ENCODE assay signal across 21 cellular contexts in genomic region chrX:68648960-68649359, GRCh38. TPM values are rescaled to one million over a fixed set of nuclear protein-coding genes. Genes with fewer than 3 reads are reported as not detected.
DNase-seq lines count a peak whose midpoint lies in the region; ATAC-seq, FAIRE-seq and TF ChIP-seq lines count a peak whose summit lies in the region.
"Had no signal": no experiment of that assay in that cellular context is flagged by ENCODE, and none has a peak within 500 bp of the region (broad histone marks: within the 10 kb centered on the region; RNA-seq: fewer than 3 reads in every experiment).

No MANE protein-coding gene starts in this region.

- H3K4me1 Mint-ChIP-seq in MCF 10A (ENCODE audit: insufficient read depth, unreplicated experiment) (peaks cover 6% of the 10 kb centered on the region), astrocyte (ENCODE audit: low read depth, unreplicated experiment) (peaks cover 7% of the 10 kb centered on the region), type B pancreatic cell (ENCODE audit: unreplicated experiment) (peaks cover 6% of the 10 kb centered on the region)
- H3K4me1 Mint-ChIP-seq: CD4-positive, CD25-positive, alpha-beta regulatory T cell; stimulated activated memory B cell treated with anti-CD40 and anti-IgM and Interleukin-4, amounts not matched to agents 10 μg/mL and 1 μg/mL and 100 μg/mL, for 72 hours had no signal

- dilution Hi-C loops in mammary epithelial cell (cut with HindIII; ENCODE audit: low sequenced_read_pairs): no loop called here

- H4K20me1 ChIP-seq in mammary epithelial cell (ENCODE audit: insufficient read depth, low read length) (no peaks in the 10 kb centered on the region), astrocyte (ENCODE audit: insufficient read depth, low read length) (no peaks in the 10 kb centered on the region)

- H3K36me3 Mint-ChIP-seq in MCF 10A (ENCODE audit: insufficient read depth, unreplicated experiment) (no peaks in the 10 kb centered on the region), astrocyte (ENCODE audit: low read depth, unreplicated experiment) (no peaks in the 10 kb centered on the region), type B pancreatic cell (no peaks in the 10 kb centered on the region)
- H3K36me3 Mint-ChIP-seq: activated naive CD8-positive, alpha-beta T cell; CD4-positive, CD25-positive, alpha-beta regulatory T cell; stimulated activated memory B cell treated with anti-CD40 and anti-IgM and Interleukin-4, amounts not matched to agents 10 μg/mL and 1 μg/mL and 100 μg/mL, for 72 hours had no signal

- no peak for FAIRE-seq in astrocyte (lab: Jason Lieb, UNC)
- FAIRE-seq: keratinocyte, small intestine had no signal

- no peak for ATAC-seq in HG03457 (IDR thresholded peaks at IDR 0.05; ENCODE audit: unreplicated experiment)
- ATAC-seq: stimulated activated memory B cell treated with anti-CD40 and anti-IgM and Interleukin-4, amounts not matched to agents 10 μg/mL and 1 μg/mL and 100 μg/mL, for 72 hours had no signal

- H3K36me3 ChIP-seq in mammary epithelial cell (ENCODE audit: insufficient read depth, low read length): no peaks in the 10 kb centered on the region
- no peaks in the 10 kb centered on the region for H3K36me3 ChIP-seq in astrocyte (ENCODE audit: insufficient read depth, low read length)
- H3K36me3 ChIP-seq: cardiac muscle cell, upper lobe of left lung had no signal

- TF ChIP-seq CTCF in MCF 10A (IDR thresholded peaks at IDR 0.05; ENCODE audit: unreplicated experiment): no peak
- no peak for TF ChIP-seq CTCF in mammary epithelial cell (conservative IDR thresholded peaks at IDR 0.05 in 1 of 2, IDR thresholded peaks at IDR 0.05 in 1 of 2; ENCODE audit: extremely low read depth in 1 of 2, insufficient read depth in 1 of 2, low read depth in 1 of 2, low read length in 2 of 2)
- no peak for TF ChIP-seq CTCF in astrocyte (IDR thresholded peaks at IDR 0.05; ENCODE audit: insufficient read depth, low read depth, low read length)
- TF ChIP-seq CTCF in type B pancreatic cell (conservative IDR thresholded peaks at IDR 0.05): no peak

- in situ Hi-C loops in mammary epithelial cell (cut with MboI; ENCODE audit: low sequenced_read_pairs in 2 of 2): no loop called here

- POLR2A ChIA-PET in MCF 10A (lab: Yijun Ruan, JAX): no interaction called here

- no peaks in the 10 kb centered on the region for H3K4me1 ChIP-seq in mammary epithelial cell (ENCODE audit: insufficient read depth, low read length)
- H3K4me1 ChIP-seq in astrocyte (ENCODE audit: insufficient read depth, low read length): no peaks in the 10 kb centered on the region
- H3K4me1 ChIP-seq: parathyroid adenoma had no signal

- DNase-seq in MCF 10A (ENCODE audit: unreplicated experiment): peak; percentile 23
- DNase-seq in mammary epithelial cell: no peak
- peak; percentile 14 for DNase-seq in astrocyte (ENCODE audit: low read depth)
- DNase-seq in iPS-NIHi11 (ENCODE audit: low spot score): peak; percentile 29
- DNase-seq in type B pancreatic cell (ENCODE audit: extremely low spot score, unreplicated experiment): no peak
- no peak for DNase-seq in CD1c-positive myeloid dendritic cell (ENCODE audit: extremely low spot score)
- DNase-seq in NCI-H1092 (lab: John Stamatoyannopoulos, UW): no peak
- DNase-seq: 8988T; activated CD4-positive, alpha-beta T cell treated with anti-CD3 and anti-CD28 coated beads, Interleukin-2, amount 50 U/mL, for 1 hour; CD4-positive, CD25-positive, alpha-beta regulatory T cell; effector CD4-positive, alpha-beta T cell; Kasumi-1; SIG-M5; small intestine; upper lobe of left lung had no signal

- 28% methylated on average over 5 of the region's 5 CpGs for WGBS in mammary epithelial cell (ENCODE audit: low coverage, missing lambda C conversion rate)

- no peaks in the 10 kb centered on the region for H3K79me2 ChIP-seq in mammary epithelial cell (ENCODE audit: insufficient read depth, low read length)
- H3K79me2 ChIP-seq in astrocyte (ENCODE audit: insufficient read depth, low read length): no peaks in the 10 kb centered on the region
- H3K79me2 ChIP-seq: parathyroid adenoma had no signal

- BruUV-seq in MCF 10A (replicated peaks; lab: Mats Ljungman, UMichigan) (no TSS peak), mammary epithelial cell (replicated peaks; lab: Mats Ljungman, UMichigan) (no TSS peak)

- H3K27ac ChIP-seq in mammary epithelial cell (ENCODE audit: insufficient read depth, low read depth, low read length) (no peak overlapping the region), astrocyte (ENCODE audit: low read depth, low read length) (no peak overlapping the region)
- H3K27ac ChIP-seq: cardiac muscle cell, parathyroid adenoma had no signal

- H2AFZ ChIP-seq in mammary epithelial cell (ENCODE audit: low read depth, low read length) (no peak overlapping the region), astrocyte (ENCODE audit: low read depth, low read length) (no peak overlapping the region)
- H2AFZ ChIP-seq: parathyroid adenoma had no signal

- H3K4me3 Mint-ChIP-seq in MCF 10A (ENCODE audit: unreplicated experiment) (no peak overlapping the region), astrocyte (ENCODE audit: unreplicated experiment) (peak overlapping the region; percentile 40), type B pancreatic cell (peak overlapping the region; percentile 21)
- H3K4me3 Mint-ChIP-seq: activated naive CD8-positive, alpha-beta T cell; CD4-positive, CD25-positive, alpha-beta regulatory T cell; stimulated activated memory B cell treated with anti-CD40 and anti-IgM and Interleukin-4, amounts not matched to agents 10 μg/mL and 1 μg/mL and 100 μg/mL, for 72 hours had no signal

- H3K27ac Mint-ChIP-seq in MCF 10A (ENCODE audit: low read depth, unreplicated experiment) (peak overlapping the region; percentile 28), astrocyte (ENCODE audit: unreplicated experiment) (peak overlapping the region; percentile 62), type B pancreatic cell (no peak overlapping the region)
- H3K27ac Mint-ChIP-seq: activated naive CD8-positive, alpha-beta T cell; CD4-positive, CD25-positive, alpha-beta regulatory T cell; stimulated activated memory B cell treated with anti-CD40 and anti-IgM and Interleukin-4, amounts not matched to agents 10 μg/mL and 1 μg/mL and 100 μg/mL, for 72 hours had no signal

- H3K4me2 ChIP-seq in mammary epithelial cell (ENCODE audit: insufficient read depth, low read depth, low read length) (no peak overlapping the region), astrocyte (ENCODE audit: low read length) (peak overlapping the region; percentile 15)

- H3K27me3 ChIP-seq in mammary epithelial cell (ENCODE audit: insufficient read depth, low read length) (no peaks in the 10 kb centered on the region), astrocyte (ENCODE audit: insufficient read depth, low read length) (no peaks in the 10 kb centered on the region)
- H3K27me3 ChIP-seq: cardiac muscle cell, upper lobe of left lung had no signal

- no peaks in the 10 kb centered on the region for H3K9me3 ChIP-seq in mammary epithelial cell (replicated peaks; ENCODE audit: insufficient read depth, low read length)
- H3K9me3 ChIP-seq in astrocyte (ENCODE audit: insufficient read depth, low read depth, low read length): no peaks in the 10 kb centered on the region
- H3K9me3 ChIP-seq: upper lobe of left lung had no signal

- intact Hi-C loops in MCF 10A (cut with micrococcal nuclease): no loop called here
- intact Hi-C loops in mammary epithelial cell (cut with micrococcal nuclease): no loop called here

- CTCF ChIA-PET in MCF 10A (lab: Yijun Ruan, JAX) (no interaction called here), mammary epithelial cell (lab: Charles Lee; ENCODE audit: low non-redundant PET) (no interaction called here)

- no peak overlapping the region for H3K4me3 ChIP-seq in mammary epithelial cell (replicated peaks in 1 of 3; ENCODE audit: insufficient read depth in 1 of 3, low read depth in 2 of 3, low read length in 3 of 3)
- no peak overlapping the region for H3K4me3 ChIP-seq in astrocyte (ENCODE audit: insufficient read depth, low read depth, low read length)
- H3K4me3 ChIP-seq: cardiac muscle cell, upper lobe of left lung had no signal

- H3K9me3 Mint-ChIP-seq in MCF 10A (ENCODE audit: unreplicated experiment): no peaks in the 10 kb centered on the region
- H3K9me3 Mint-ChIP-seq in astrocyte (ENCODE audit: unreplicated experiment): no peaks in the 10 kb centered on the region
- no peaks in the 10 kb centered on the region for H3K9me3 Mint-ChIP-seq in type B pancreatic cell
- H3K9me3 Mint-ChIP-seq: CD4-positive, CD25-positive, alpha-beta regulatory T cell had no signal

- peaks cover 34% of the 10 kb centered on the region for H3K27me3 Mint-ChIP-seq in MCF 10A (ENCODE audit: insufficient read depth, unreplicated experiment)
- peaks cover 7% of the 10 kb centered on the region for H3K27me3 Mint-ChIP-seq in astrocyte (ENCODE audit: low read depth, unreplicated experiment)
- peaks cover 9% of the 10 kb centered on the region for H3K27me3 Mint-ChIP-seq in type B pancreatic cell

- no peak overlapping the region for H3K9ac ChIP-seq in mammary epithelial cell (ENCODE audit: insufficient read depth, low read length)
- no peak overlapping the region for H3K9ac ChIP-seq in astrocyte (ENCODE audit: low read length)
- H3K9ac ChIP-seq: parathyroid adenoma had no signal

RNA-seq across cellular contexts. Expression of gene STARD8, which starts 1.5 kb away (rescaled TPM):
- total RNA-seq in MCF 10A (2022): 0.37 and 1.0 TPM in 2 replicates
- total RNA-seq in mammary epithelial cell: under 1 TPM; 0.17 to 0.78 TPM
- 0.19 TPM for polyA plus RNA-seq in mammary epithelial cell
- not detected for polyA minus RNA-seq in mammary epithelial cell
- total RNA-seq in astrocyte: 1.0 and 1.3 TPM in 2 replicates
- total RNA-seq in type B pancreatic cell (ENCODE audit: low replicate concordance): 0.67 and 9.9 TPM in 2 replicates

Comparison
In these comparisons a context has a peak if more than half of its experiments do, and no peak if none do; other contexts are left out.
1. DNase-seq: peak in MCF 10A (single experiment), astrocyte (single experiment) and iPS-NIHi11 (single experiment); none in mammary epithelial cell (single experiment), type B pancreatic cell (single experiment), CD1c-positive myeloid dendritic cell (single experiment) and NCI-H1092 (single experiment).